Comparison of ENCODE assay signal across 11 cellular contexts in the genomic region with DNA sequence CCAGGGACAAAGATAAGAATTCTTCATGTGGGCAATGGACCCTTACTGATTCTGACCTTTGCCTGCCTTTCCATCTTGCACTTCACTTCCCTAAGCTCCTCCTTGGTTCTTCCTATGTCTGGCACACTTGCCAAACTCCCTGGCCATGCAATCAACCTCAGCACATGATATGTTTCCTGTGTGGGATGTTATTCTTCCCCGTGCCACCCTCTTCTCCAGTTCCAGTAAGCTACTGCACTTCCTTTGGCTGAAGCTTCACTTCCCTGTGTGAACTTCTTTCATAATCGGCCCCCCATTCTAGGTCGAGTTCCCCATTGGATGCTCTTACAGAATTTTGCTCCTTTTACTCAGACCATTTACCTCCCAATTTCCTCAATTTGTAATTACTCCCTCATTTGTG. TPM values are rescaled to one million over a fixed set of nuclear protein-coding genes. Genes with fewer than 3 reads are reported as not detected.
A peak's percentile ranks its signal among the peaks of the same experiment; 100 is the strongest.
DNase-seq lines count a peak whose midpoint lies in the region; ATAC-seq, FAIRE-seq and TF ChIP-seq lines count a peak whose summit lies in the region.
"Had no signal": no experiment of that assay in that cellular context is flagged by ENCODE, and none has a peak within 500 bp of the region (broad histone marks: within the 10 kb centered on the region; RNA-seq: fewer than 3 reads in every experiment).

No MANE protein-coding gene starts in this region.

- H3K27ac Mint-ChIP-seq in CD14-positive monocyte = peak overlapping the region; percentile 74 to 94 (median 85)
- H3K27ac Mint-ChIP-seq in T-helper 17 cell = peak overlapping the region; percentile 89
- H3K27ac Mint-ChIP-seq: memory B cell had no signal

- H3K4me1 Mint-ChIP-seq in CD14-positive monocyte (peaks cover 39% of the 10 kb centered on the region), T-helper 17 cell (peaks cover 33% of the 10 kb centered on the region)

- peak; percentile 63 for FAIRE-seq in GM12892 (lab: Jason Lieb, UNC)

- in situ Hi-C loops in G401 (cut with HindIII; ENCODE audit: low sequenced_read_pairs) = no loop called here

- no peak for TF ChIP-seq POLR2A in GM12892 (IDR thresholded peaks at IDR 0.05; ENCODE audit: low read depth, low read length)

- ATAC-seq in T-helper 17 cell (no peak), left lobe of liver (peak; percentile 41), GM19023 (IDR thresholded peaks at IDR 0.05; ENCODE audit: unreplicated experiment) (no peak)

- H3K9me3 ChIP-seq in T-helper 17 cell (ENCODE audit: control insufficient read depth, low read length, poor library complexity, severe bottlenecking) = no peaks in the 10 kb centered on the region
- H3K9me3 ChIP-seq: MG63 had no signal

- peaks cover 0 to 2% (median 0%) of the 10 kb centered on the region in 3 donors for H3K27me3 Mint-ChIP-seq in CD14-positive monocyte (ENCODE audit: low read depth in 3 of 3)
- no peaks in the 10 kb centered on the region for H3K27me3 Mint-ChIP-seq in T-helper 17 cell
- H3K27me3 Mint-ChIP-seq: memory B cell had no signal

- TF ChIP-seq CTCF in CD14-positive monocyte (IDR thresholded peaks at IDR 0.05) (no peak), RWPE1 (conservative IDR thresholded peaks at IDR 0.05; ENCODE audit: low read depth) (no peak)

- CTCF ChIA-PET in RWPE1 (lab: Yijun Ruan, JAX) = no interaction called here

- intact Hi-C loops in CD14-positive monocyte (cut with micrococcal nuclease) = no loop called here

- H3K9me3 Mint-ChIP-seq in CD14-positive monocyte = peaks cover 0 to 2% (median 0%) of the 10 kb centered on the region in 7 donors
- H3K9me3 Mint-ChIP-seq: memory B cell had no signal

- H3K27ac ChIP-seq in RWPE1 = no peak overlapping the region

- H3K36me3 Mint-ChIP-seq in CD14-positive monocyte (no peaks in the 10 kb centered on the region), T-helper 17 cell (ENCODE audit: low read depth) (no peaks in the 10 kb centered on the region)
- H3K36me3 Mint-ChIP-seq: memory B cell had no signal

- H3K4me3 Mint-ChIP-seq in CD14-positive monocyte (peak overlapping the region in 1 of 2 donors; percentile 19), T-helper 17 cell (peak overlapping the region; percentile 86)
- H3K4me3 Mint-ChIP-seq: memory B cell had no signal

- DNase-seq in CD14-positive monocyte (ENCODE audit: low spot score) = peak; percentile 69
- no peak for DNase-seq in GM12892 (ENCODE audit: insufficient read length)
- DNase-seq in T-helper 17 cell = no peak
- no peak for DNase-seq in left lobe of liver (ENCODE audit: low spot score)
- no peak for DNase-seq in G401 (ENCODE audit: low spot score)
- DNase-seq in DMS153 treated with DMSO at 0.1 percent for 48 hours (lab: John Stamatoyannopoulos, UW; ENCODE audit: unreplicated experiment) = no peak
- no peak for DNase-seq in RWPE1 (ENCODE audit: low spot score)
- DNase-seq: MG63, posterior cingulate gyrus had no signal

- POLR2A ChIA-PET in RWPE1 (lab: Yijun Ruan, JAX; ENCODE audit: low non-redundant PET) = no interaction called here

RNA-seq across cellular contexts. Expression of a gene that starts 10.7 kb away (rescaled TPM):
- 10 to 100 TPM; 10.8 to 18.6 TPM for polyA plus RNA-seq in CD14-positive monocyte
- polyA plus RNA-seq in GM12892 (2012; ENCODE audit: missing spikeins) = 57.6 TPM
- total RNA-seq in T-helper 17 cell (10 to 100 TPM; 57.3 TPM), left lobe of liver (16.3 TPM)
- total RNA-seq in G401 (2014; rRNA removed; shearing (Covaris generic)) = 37.0 and 83.3 TPM in 2 replicates
